In the genomic region with DNA sequence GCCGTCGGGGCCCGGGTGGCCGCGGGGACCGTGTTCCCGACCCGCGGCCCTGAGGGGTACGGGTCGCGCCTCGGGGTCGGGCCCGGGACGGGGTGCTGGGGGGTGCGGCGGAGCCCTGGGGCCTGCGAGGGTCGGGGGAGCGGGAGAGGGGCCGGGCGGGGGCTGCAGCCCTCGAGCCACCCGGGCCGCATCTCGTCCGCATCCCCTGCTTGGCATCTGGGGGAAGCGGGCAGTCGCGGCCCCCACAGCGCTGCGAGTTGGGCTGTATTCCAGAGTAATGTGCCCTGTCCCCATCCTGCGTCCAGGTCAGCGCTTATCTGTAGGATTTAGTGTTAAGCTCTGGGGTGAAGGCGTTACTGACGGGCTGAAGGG, we compare ENCODE assay signal across 8 cellular contexts.
DNase-seq lines count a peak whose midpoint lies in the region; ATAC-seq and TF ChIP-seq lines count a peak whose summit lies in the region.

No MANE protein-coding gene starts in this region.

- H3K9ac ChIP-seq in mucosa of stomach (ENCODE audit: low read length) = peak overlapping the region; percentile 53

- peak; percentile 17 for ATAC-seq in HG03097 (IDR thresholded peaks at IDR 0.05; ENCODE audit: low FRiP score, unreplicated experiment)

- H3K27me3 ChIP-seq in mucosa of stomach (ENCODE audit: control insufficient read depth, insufficient read depth, low read length) = no peaks in the 10 kb centered on the region

- DNase-seq in cardiac fibroblast (ENCODE audit: low read depth in 2 of 2) (no peak), iPS-NIHi11 (ENCODE audit: low spot score) (no peak), COR-L47 (lab: John Stamatoyannopoulos, UW) (no peak), glomerular visceral epithelial cell (ENCODE audit: extremely low spot score) (no peak), NOMO-1 (lab: John Stamatoyannopoulos, UW; ENCODE audit: unreplicated experiment in 2 of 2) (no peak)

- TF ChIP-seq CTCF in C4-2B (conservative IDR thresholded peaks at IDR 0.05) (no peak), cardiac fibroblast (IDR thresholded peaks at IDR 0.05; ENCODE audit: low read depth, low read length) (no peak)

- H3K4me3 ChIP-seq in cardiac fibroblast (replicated peaks in 1 of 2; ENCODE audit: low read depth in 2 of 2, low read length in 2 of 2) (peak overlapping the region; percentile 74 to 78), mucosa of stomach (ENCODE audit: low read length) (peak overlapping the region; percentile 2)

- peaks cover 41% of the 10 kb centered on the region for H3K4me1 ChIP-seq in mucosa of stomach (ENCODE audit: control insufficient read depth, insufficient read depth, low read length)

- no peaks in the 10 kb centered on the region for H3K9me3 ChIP-seq in mucosa of stomach (ENCODE audit: control insufficient read depth, low read length)

- peak overlapping the region; percentile 90 for H3K27ac ChIP-seq in C4-2B

- H3K36me3 ChIP-seq in mucosa of stomach (ENCODE audit: control insufficient read depth, insufficient read depth, low read length) = peaks cover 17% of the 10 kb centered on the region
